In genomic region chr7:12884033-12884432, GRCh38 we compare ENCODE assay signal across 24 cellular contexts.
"Had no signal": no experiment of that assay in that cellular context is flagged by ENCODE, and none has a peak within 500 bp of the region (broad histone marks: within the 10 kb centered on the region; RNA-seq: fewer than 3 reads in every experiment).

No MANE protein-coding gene starts in this region.

- FAIRE-seq: colon had no signal

- H3K4me3 ChIP-seq: gastroesophageal sphincter, heart left ventricle, ovary, tibial artery had no signal

- DNase-seq: activated CD4-positive, alpha-beta memory T cell treated with anti-CD3 and anti-CD28 coated beads, Interleukin-2, amount 10 ng/mL, durations not matched to agents 7 days and 5 days; activated CD4-positive, alpha-beta T cell treated with anti-CD3 and anti-CD28 coated beads for 48 hours; activated CD4-positive, CD25-positive, alpha-beta regulatory T cell; activated CD8-positive, alpha-beta memory T cell treated with anti-CD3 and anti-CD28 coated beads, Interleukin-2, amount 10 ng/mL, durations not matched to agents 7 days and 5 days; activated naive CD4-positive, alpha-beta T cell; activated naive CD8-positive, alpha-beta T cell treated with anti-CD3 and anti-CD28 coated beads for 36 hours; amygdala; caudate nucleus; endodermal cell; heart left ventricle; mesenchymal stem cell; naive thymus-derived CD4-positive, alpha-beta T cell; ovary; stimulated activated CD4-positive, alpha-beta T cell treated with anti-CD3 and anti-CD28 coated beads, Interleukin-12 subunit alpha, Interleukin-12 subunit beta, amount 100 ng/mL, for 4 hours; stimulated activated CD4-positive, alpha-beta T cell treated with anti-CD3 and anti-CD28 coated beads, Interleukin-1b, Interleukin-23, amount 100 ng/mL, for 48 hours; stimulated activated CD8-positive, alpha-beta memory T cell treated with anti-CD3 and anti-CD28 coated beads, Interleukin-4, amount 100 ng/mL, for 48 hours; stimulated activated naive CD4-positive, alpha-beta T cell; T-helper 1 cell; T-helper 9 cell; tibial artery had no signal

- ATAC-seq: activated CD8-positive, alpha-beta memory T cell treated with anti-CD3 and anti-CD28 coated beads, Interleukin-2, amount 10 ng/mL, durations not matched to agents 7 days and 5 days; activated T-helper 17 cell treated with anti-CD3 and anti-CD28 coated beads, Interleukin-2, amount 50 U/mL, for 72 hours; gastroesophageal sphincter; heart left ventricle; naive thymus-derived CD4-positive, alpha-beta T cell; sciatic nerve had no signal
